In the genomic region with DNA sequence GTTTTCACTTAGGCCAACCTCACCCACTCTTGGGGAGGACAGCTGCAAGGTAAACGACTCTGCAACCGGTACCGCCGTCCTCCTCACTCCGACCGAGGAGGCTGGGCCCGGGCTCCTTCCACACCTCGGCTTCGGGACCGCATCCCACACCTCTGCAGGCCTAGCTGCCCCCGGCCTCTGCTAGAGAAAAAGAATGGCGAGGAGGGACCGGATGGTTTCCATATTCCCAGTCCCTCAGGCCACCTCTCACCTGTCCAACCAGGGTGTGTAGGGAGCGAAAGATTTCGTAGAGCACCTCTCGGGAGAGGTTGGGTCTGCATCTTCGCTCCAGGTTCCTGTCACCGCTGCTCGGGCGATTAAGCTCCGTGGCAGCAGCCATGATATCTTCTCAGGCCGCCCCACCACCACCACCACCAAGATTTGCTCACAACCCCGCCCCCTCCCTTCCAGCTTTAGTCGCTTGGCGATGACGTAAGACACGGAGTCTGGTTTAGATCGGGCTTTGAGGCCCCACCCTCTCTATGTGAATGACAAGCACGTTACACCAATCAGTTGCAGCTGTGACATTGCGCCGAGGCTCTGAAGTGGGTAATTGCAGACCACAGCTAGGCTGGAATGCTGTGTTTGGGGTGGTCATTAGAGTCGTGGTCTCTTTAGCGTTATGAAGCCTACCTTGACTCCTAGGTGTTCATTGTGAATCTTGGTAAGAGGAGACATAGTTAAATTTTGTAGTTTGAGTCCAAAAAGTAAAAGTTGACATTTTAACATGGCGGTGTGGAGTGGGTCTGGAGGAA, we compare ENCODE assay signal across 8 cellular contexts. TPM values are rescaled to one million over a fixed set of nuclear protein-coding genes. Genes with fewer than 3 reads are reported as not detected.
DNase-seq lines count a peak whose midpoint lies in the region; ATAC-seq and TF ChIP-seq lines count a peak whose summit lies in the region.

A gene with protein sequence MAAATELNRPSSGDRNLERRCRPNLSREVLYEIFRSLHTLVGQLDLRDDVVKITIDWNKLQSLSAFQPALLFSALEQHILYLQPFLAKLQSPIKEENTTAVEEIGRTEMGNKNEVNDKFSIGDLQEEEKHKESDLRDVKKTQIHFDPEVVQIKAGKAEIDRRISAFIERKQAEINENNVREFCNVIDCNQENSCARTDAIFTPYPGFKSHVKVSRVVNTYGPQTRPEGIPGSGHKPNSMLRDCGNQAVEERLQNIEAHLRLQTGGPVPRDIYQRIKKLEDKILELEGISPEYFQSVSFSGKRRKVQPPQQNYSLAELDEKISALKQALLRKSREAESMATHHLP (minus strand): TSS at position 428 of the 794 bp plus-strand sequence. CDS start 49 bp downstream, at position 379.

- peak within 1 kb of the TSS; percentile 5 to 84 (median 78) for H3K27ac ChIP-seq in spleen

- H3K9me3 ChIP-seq in spleen = no peaks in the 10 kb centered on the region

- H3K27me3 Mint-ChIP-seq in WTC11 (ENCODE audit: low read depth) = peaks cover 18% of the 10 kb centered on the region

- H3K4me1 Mint-ChIP-seq in WTC11 = peaks cover 26% of the 10 kb centered on the region

- H3K4me3 ChIP-seq in cardiac fibroblast (replicated peaks in 1 of 2; ENCODE audit: low read depth in 2 of 2, low read length in 2 of 2) (peak within 1 kb of the TSS; percentile 90 to 93), spleen (peak within 1 kb of the TSS; percentile 71 to 90 (median 82))

- H3K9me3 Mint-ChIP-seq in WTC11 = peaks cover 3% of the 10 kb centered on the region

- POLR2A ChIA-PET in WTC11 (lab: Charles Lee) = interaction anchor here (0.6 to 1.0 kb wide), 5 partner anchors 25 to 120 kb away, joined by 3 to 4 read pairs (median 3); no protein-coding TSS in a partner anchor

- in situ Hi-C loops in ACHN (cut with HindIII; ENCODE audit: low pct_ligation_motif_present, low pct_unique_long_range_greater_than_20kb, low sequenced_read_pairs) = no loop called here

- intact Hi-C loops in spleen (cut with DNase I; ENCODE audit: low total_unique reads) = no loop called here

- CTCF ChIA-PET in WTC11 (lab: Charles Lee) = interaction anchor here (0.6 to 1.4 kb wide), 7 partner anchors 185 to 285 kb away, joined by 3 to 9 read pairs (median 4); no protein-coding TSS in a partner anchor

- peak; percentile 96 for DNase-seq in ACHN
- peak; percentile 92 for DNase-seq in NCI-H226
- peak; percentile 89 for DNase-seq in WTC11 (ENCODE audit: low spot score)
- peak; percentile 97 to 98 for DNase-seq in cardiac fibroblast (ENCODE audit: low read depth in 2 of 2)
- DNase-seq in inferior parietal cortex (ENCODE audit: extremely low spot score) = peak; percentile 90
- DNase-seq in spleen = peak; percentile 92

- peak; percentile 98 for ATAC-seq in GM18907 (IDR thresholded peaks at IDR 0.05; ENCODE audit: unreplicated experiment)
- ATAC-seq in HG03175 (IDR thresholded peaks at IDR 0.05; ENCODE audit: unreplicated experiment) = peak; percentile 98
- peak; percentile 99 for ATAC-seq in WTC11

- peak within 1 kb of the TSS; percentile 85 for H3K4me3 Mint-ChIP-seq in WTC11

- 2 to 3% (median 3%) methylated on average over 33 to 34 of the region's 34 CpGs for WGBS in spleen, 5 donors

- H3K4me1 ChIP-seq in spleen = peaks cover 9 to 45% (median 23%) of the 10 kb centered on the region in 6 donors

- TF ChIP-seq POLR2A in spleen (IDR thresholded peaks at IDR 0.05) = peak in 1 of 3 donors; percentile 10

- H3K36me3 Mint-ChIP-seq in WTC11 = no peaks in the 10 kb centered on the region

- TF ChIP-seq CTCF in WTC11 (IDR thresholded peaks at IDR 0.05) = no peak
- TF ChIP-seq CTCF in cardiac fibroblast (IDR thresholded peaks at IDR 0.05; ENCODE audit: low read depth, low read length) = no peak
- peak in 1 of 11 experiments; percentile 12 for TF ChIP-seq CTCF in spleen (IDR thresholded peaks at IDR 0.05 in 8 of 11, conservative IDR thresholded peaks at IDR 0.05 in 3 of 11)

- H3K27me3 ChIP-seq in spleen (replicated peaks in 1 of 7) = peaks cover 0 to 21% (median 0%) of the 10 kb centered on the region in 7 donors

- H3K36me3 ChIP-seq in spleen = no peaks in the 10 kb centered on the region

- H3K27ac Mint-ChIP-seq in WTC11 = peak within 1 kb of the TSS; percentile 97

TF ChIP-seq in WTC11, 78 proteins besides CTCF, POLR2A, EP300 and RAD21 (continues in another document):
- TF ChIP-seq ATF2 (CRISPR knock-in tag; IDR thresholded peaks at IDR 0.05; ENCODE audit: borderline replicate concordance, low read depth) (no peak), ZNF219 (CRISPR knock-in tag; IDR thresholded peaks at IDR 0.05; ENCODE audit: borderline replicate concordance) (no peak), SP1 (CRISPR knock-in tag; conservative IDR thresholded peaks at IDR 0.05) (no peak), NFE2L1 (CRISPR knock-in tag; IDR thresholded peaks at IDR 0.05) (no peak), JAZF1 (CRISPR knock-in tag; IDR thresholded peaks at IDR 0.05) (no peak), FOXP1 (CRISPR knock-in tag; IDR thresholded peaks at IDR 0.05; ENCODE audit: borderline replicate concordance) (peak; percentile 58; the same call in 1 of the 2 replicates), HMGXB4 (CRISPR knock-in tag; IDR thresholded peaks at IDR 0.05) (no peak; the same call in 1 of the 2 replicates), SMAD3 (CRISPR knock-in tag; IDR thresholded peaks at IDR 0.05; ENCODE audit: borderline replicate concordance) (no peak), TEAD4 (CRISPR knock-in tag; IDR thresholded peaks at IDR 0.05) (no peak), SMAD4 (CRISPR knock-in tag; IDR thresholded peaks at IDR 0.05) (no peak)
- TF ChIP-seq, protein P1, sequence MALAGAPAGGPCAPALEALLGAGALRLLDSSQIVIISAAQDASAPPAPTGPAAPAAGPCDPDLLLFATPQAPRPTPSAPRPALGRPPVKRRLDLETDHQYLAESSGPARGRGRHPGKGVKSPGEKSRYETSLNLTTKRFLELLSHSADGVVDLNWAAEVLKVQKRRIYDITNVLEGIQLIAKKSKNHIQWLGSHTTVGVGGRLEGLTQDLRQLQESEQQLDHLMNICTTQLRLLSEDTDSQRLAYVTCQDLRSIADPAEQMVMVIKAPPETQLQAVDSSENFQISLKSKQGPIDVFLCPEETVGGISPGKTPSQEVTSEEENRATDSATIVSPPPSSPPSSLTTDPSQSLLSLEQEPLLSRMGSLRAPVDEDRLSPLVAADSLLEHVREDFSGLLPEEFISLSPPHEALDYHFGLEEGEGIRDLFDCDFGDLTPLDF (CRISPR knock-in tag; IDR thresholded peaks at IDR 0.05) = no peak
- TF ChIP-seq, protein P2, sequence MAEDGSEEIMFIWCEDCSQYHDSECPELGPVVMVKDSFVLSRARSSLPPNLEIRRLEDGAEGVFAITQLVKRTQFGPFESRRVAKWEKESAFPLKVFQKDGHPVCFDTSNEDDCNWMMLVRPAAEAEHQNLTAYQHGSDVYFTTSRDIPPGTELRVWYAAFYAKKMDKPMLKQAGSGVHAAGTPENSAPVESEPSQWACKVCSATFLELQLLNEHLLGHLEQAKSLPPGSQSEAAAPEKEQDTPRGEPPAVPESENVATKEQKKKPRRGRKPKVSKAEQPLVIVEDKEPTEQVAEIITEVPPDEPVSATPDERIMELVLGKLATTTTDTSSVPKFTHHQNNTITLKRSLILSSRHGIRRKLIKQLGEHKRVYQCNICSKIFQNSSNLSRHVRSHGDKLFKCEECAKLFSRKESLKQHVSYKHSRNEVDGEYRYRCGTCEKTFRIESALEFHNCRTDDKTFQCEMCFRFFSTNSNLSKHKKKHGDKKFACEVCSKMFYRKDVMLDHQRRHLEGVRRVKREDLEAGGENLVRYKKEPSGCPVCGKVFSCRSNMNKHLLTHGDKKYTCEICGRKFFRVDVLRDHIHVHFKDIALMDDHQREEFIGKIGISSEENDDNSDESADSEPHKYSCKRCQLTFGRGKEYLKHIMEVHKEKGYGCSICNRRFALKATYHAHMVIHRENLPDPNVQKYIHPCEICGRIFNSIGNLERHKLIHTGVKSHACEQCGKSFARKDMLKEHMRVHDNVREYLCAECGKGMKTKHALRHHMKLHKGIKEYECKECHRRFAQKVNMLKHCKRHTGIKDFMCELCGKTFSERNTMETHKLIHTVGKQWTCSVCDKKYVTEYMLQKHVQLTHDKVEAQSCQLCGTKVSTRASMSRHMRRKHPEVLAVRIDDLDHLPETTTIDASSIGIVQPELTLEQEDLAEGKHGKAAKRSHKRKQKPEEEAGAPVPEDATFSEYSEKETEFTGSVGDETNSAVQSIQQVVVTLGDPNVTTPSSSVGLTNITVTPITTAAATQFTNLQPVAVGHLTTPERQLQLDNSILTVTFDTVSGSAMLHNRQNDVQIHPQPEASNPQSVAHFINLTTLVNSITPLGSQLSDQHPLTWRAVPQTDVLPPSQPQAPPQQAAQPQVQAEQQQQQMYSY (CRISPR knock-in tag; IDR thresholded peaks at IDR 0.05) = peak; percentile 87
- TF ChIP-seq, protein P3, sequence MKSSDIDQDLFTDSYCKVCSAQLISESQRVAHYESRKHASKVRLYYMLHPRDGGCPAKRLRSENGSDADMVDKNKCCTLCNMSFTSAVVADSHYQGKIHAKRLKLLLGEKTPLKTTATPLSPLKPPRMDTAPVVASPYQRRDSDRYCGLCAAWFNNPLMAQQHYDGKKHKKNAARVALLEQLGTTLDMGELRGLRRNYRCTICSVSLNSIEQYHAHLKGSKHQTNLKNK (CRISPR knock-in tag; IDR thresholded peaks at IDR 0.05) = no peak

RNA-seq across cellular contexts. Expression of the gene that starts here (rescaled TPM):
- total RNA-seq in WTC11 (2021) (18.1 to 19.5 TPM (median 18.4 TPM) in 3 replicates), spleen (10 to 100 TPM; 13.4 to 23.8 (median 16.6) TPM)
- polyA plus RNA-seq in spleen = 10 to 100 TPM; 13.2 to 15.4 (median 14.6) TPM

Comparison
In these comparisons a context has a peak if more than half of its experiments do, and no peak if none do; other contexts are left out.
1. Peak in every context shown above with its lines: DNase-seq, ATAC-seq, H3K4me3 ChIP-seq and H3K27ac ChIP-seq.